ENCODE assay signal across 8 cellular contexts in genomic region chr17:62967111-62967449, GRCh38. TPM values are rescaled to one million over a fixed set of nuclear protein-coding genes. Genes with fewer than 3 reads are reported as not detected.
A peak's percentile ranks its signal among the peaks of the same experiment; 100 is the strongest.
DNase-seq lines count a peak whose midpoint lies in the region; ATAC-seq and TF ChIP-seq lines count a peak whose summit lies in the region.

No MANE protein-coding gene starts in this region.

- H3K4me3 ChIP-seq in AG04450 (ENCODE audit: low read depth, low read length) (peak overlapping the region; percentile 86), LNCaP clone FGC (ENCODE audit: low read depth, low read length) (peak overlapping the region; percentile 75), dorsolateral prefrontal cortex (peak overlapping the region; percentile 61 to 97 (median 86))

- DNase-seq in AG04450 (ENCODE audit: low read depth, low spot score) (no peak), LNCaP clone FGC (ENCODE audit: low read depth) (no peak), dorsolateral prefrontal cortex (no peak), natural killer cell (no peak), cortex of kidney (lab: John Stamatoyannopoulos, UW) (no peak), nucleus accumbens (lab: John Stamatoyannopoulos, UW) (no peak), head of caudate nucleus (no peak), A172 (ENCODE audit: low spot score) (no peak)

- CTCF ChIA-PET in AG04450 (lab: Charles Lee), result no interaction called here

- TF ChIP-seq CTCF in AG04450 (IDR thresholded peaks at IDR 0.05; ENCODE audit: low read depth, low read length) (no peak), LNCaP clone FGC (IDR thresholded peaks at IDR 0.05; ENCODE audit: control insufficient read depth, extremely low read depth, insufficient read depth) (no peak), dorsolateral prefrontal cortex (IDR thresholded peaks at IDR 0.05 in 54 of 56, conservative IDR thresholded peaks at IDR 0.05 in 2 of 56; ENCODE audit: low read depth in 1 of 56, partially characterized antibody in 56 of 56) (no peak), natural killer cell (IDR thresholded peaks at IDR 0.05) (no peak)

- H3K4me3 Mint-ChIP-seq in natural killer cell, result peak overlapping the region; percentile 87

- POLR2A ChIA-PET in AG04450 (lab: Yijun Ruan, JAX), result interaction anchor here (1.4 kb wide), 1 partner anchor 440 kb away, joined by 6 read pairs; no protein-coding TSS in a partner anchor

- peaks cover 27 to 37% of the 10 kb centered on the region in 2 donors for H3K4me1 Mint-ChIP-seq in natural killer cell

- H3K9me3 ChIP-seq in AG04450 (ENCODE audit: control insufficient read depth, insufficient read depth, low read length), result no peaks in the 10 kb centered on the region

- H3K27me3 Mint-ChIP-seq in natural killer cell (ENCODE audit: low read depth in 2 of 2), result peaks cover 6 to 11% of the 10 kb centered on the region in 2 donors

- no peaks in the 10 kb centered on the region for H3K9me3 Mint-ChIP-seq in natural killer cell

- no peak for ATAC-seq in natural killer cell

- H3K27me3 ChIP-seq in AG04450 (ENCODE audit: control insufficient read depth, insufficient read depth, low read length) (no peaks in the 10 kb centered on the region), dorsolateral prefrontal cortex (no peaks in the 10 kb centered on the region)

- H3K27ac Mint-ChIP-seq in natural killer cell, result peak overlapping the region; percentile 72 to 98

- intact Hi-C loops in dorsolateral prefrontal cortex (cut with DNase I) (loop anchor here in 1 of 2 donors (10.0 kb wide), 1 partner anchor 438 kb away; no protein-coding TSS in a partner anchor), natural killer cell (cut with micrococcal nuclease) (loop anchor here (5.0 kb wide), 2 partner anchors 175 to 415 kb away; no protein-coding TSS in a partner anchor), head of caudate nucleus (cut with DNase I) (loop anchor here (2.0 kb wide), 1 partner anchor 262 kb away; no protein-coding TSS in a partner anchor)

- H3K27ac ChIP-seq in AG04450 (ENCODE audit: low read depth, low read length) (no peak overlapping the region), dorsolateral prefrontal cortex (peak overlapping the region in 55 of 59 donors; percentile 45 to 98 (median 92))

- H3K36me3 Mint-ChIP-seq in natural killer cell, result no peaks in the 10 kb centered on the region

RNA-seq across cellular contexts. Expression of gene TANC2, which starts 1.0 kb away (rescaled TPM):
- 21.1 and 32.5 TPM in 2 replicates for polyA plus RNA-seq in AG04450 (2011; rRNA removed)
- polyA minus RNA-seq in AG04450 (2011; rRNA and poly(A)+ RNA removed), result 346 and 471 TPM in 2 replicates
- total RNA-seq in dorsolateral prefrontal cortex, result 100 to 1,000 TPM; 127 to 286 (median 201) TPM
- 10 to 100 TPM; 53.9 to 59.9 (median 59.4) TPM for total RNA-seq in natural killer cell
- total RNA-seq in A172 (2014; rRNA removed; shearing (Covaris generic)), result 4.9 and 26.0 TPM in 2 replicates
